ENCODE assay signal across 28 cellular contexts in genomic region chr11:13166036-13166435, GRCh38.
"Had no signal": no experiment of that assay in that cellular context is flagged by ENCODE, and none has a peak within 500 bp of the region (broad histone marks: within the 10 kb centered on the region; RNA-seq: fewer than 3 reads in every experiment).

No MANE protein-coding gene starts in this region.

- H3K9me3 ChIP-seq: colonic mucosa, gastrocnemius medialis, ovary, psoas muscle, sigmoid colon, thoracic aorta, tibial nerve, upper lobe of left lung had no signal

- H3K27ac Mint-ChIP-seq: dendritic cell treated with granulocyte-macrophage colony-stimulating factor and Interleukin-4, amounts not matched to agents 40 ng/mL and 50 ng/mL, for 4 days; endodermal cell; memory B cell; natural killer cell; stimulated activated effector memory CD8-positive, alpha-beta T cell treated with anti-CD3 and anti-CD28 coated beads, Interleukin-12 subunit alpha, Interleukin-12 subunit beta, amount 100 ng/mL, for 72 hours had no signal

- H3K4me1 Mint-ChIP-seq: memory B cell; natural killer cell; stimulated activated effector memory CD8-positive, alpha-beta T cell treated with anti-CD3 and anti-CD28 coated beads, Interleukin-12 subunit alpha, Interleukin-12 subunit beta, amount 100 ng/mL, for 72 hours had no signal

- H3K27me3 ChIP-seq: colonic mucosa, gastrocnemius medialis, ovary, sigmoid colon, tibial nerve, upper lobe of left lung had no signal

- ATAC-seq: esophagus mucosa; gastrocnemius medialis; left lobe of liver; natural killer cell; psoas muscle; right cardiac atrium; stimulated activated effector memory CD8-positive, alpha-beta T cell treated with anti-CD3 and anti-CD28 coated beads, Interleukin-12 subunit alpha, Interleukin-12 subunit beta, amount 100 ng/mL, for 72 hours; stimulated activated naive CD8-positive, alpha-beta T cell treated with anti-CD3 and anti-CD28 coated beads, Interleukin-15, Interleukin-2, amounts not matched to agents 100 U/mL and 50 U/mL, for 24 hours had no signal

- DNase-seq: colonic mucosa; effector CD8-positive, alpha-beta T cell; endodermal cell; foreskin fibroblast; gastrocnemius medialis; head of caudate nucleus; kidney; natural killer cell; occipital lobe; ovary; posterior cingulate gyrus; psoas muscle; right cardiac atrium; sigmoid colon; stimulated activated CD4-positive, alpha-beta T cell treated with anti-CD3 and anti-CD28 coated beads, Interleukin-2, amount 100 ng/mL, for 24 hours; stimulated activated CD4-positive, alpha-beta T cell treated with anti-CD3 and anti-CD28 coated beads, Interleukin-4, amount 100 ng/mL, for 24 hours; stimulated activated naive CD8-positive, alpha-beta T cell treated with anti-CD3 and anti-CD28 coated beads, Interleukin-15, Interleukin-2, amounts not matched to agents 100 U/mL and 50 U/mL, for 24 hours; upper lobe of left lung had no signal

- H3K36me3 Mint-ChIP-seq: memory B cell; natural killer cell; stimulated activated effector memory CD8-positive, alpha-beta T cell treated with anti-CD3 and anti-CD28 coated beads, Interleukin-12 subunit alpha, Interleukin-12 subunit beta, amount 100 ng/mL, for 72 hours had no signal

- FAIRE-seq: kidney, urothelium cell line had no signal

- H3K4me3 ChIP-seq: colonic mucosa, gastrocnemius medialis, lung, ovary, psoas muscle, sigmoid colon, thoracic aorta, tibial nerve, upper lobe of left lung had no signal

- H3K27ac ChIP-seq: colonic mucosa, epithelial cell of prostate, gastrocnemius medialis, ovary, psoas muscle, sigmoid colon, thoracic aorta, tibial nerve, upper lobe of left lung had no signal

- H3K4me1 ChIP-seq: colonic mucosa, gastrocnemius medialis, psoas muscle had no signal

- H3K36me3 ChIP-seq: colonic mucosa, gastrocnemius medialis, ovary, sigmoid colon, thoracic aorta, tibial nerve, upper lobe of left lung had no signal

- H3K27me3 Mint-ChIP-seq: dendritic cell treated with granulocyte-macrophage colony-stimulating factor and Interleukin-4, amounts not matched to agents 40 ng/mL and 50 ng/mL, for 4 days had no signal

- H3K9me3 Mint-ChIP-seq: dendritic cell treated with granulocyte-macrophage colony-stimulating factor and Interleukin-4, amounts not matched to agents 40 ng/mL and 50 ng/mL, for 4 days; endodermal cell; memory B cell; natural killer cell; stimulated activated effector memory CD8-positive, alpha-beta T cell treated with anti-CD3 and anti-CD28 coated beads, Interleukin-12 subunit alpha, Interleukin-12 subunit beta, amount 100 ng/mL, for 72 hours had no signal

- H3K4me3 Mint-ChIP-seq: dendritic cell treated with granulocyte-macrophage colony-stimulating factor and Interleukin-4, amounts not matched to agents 40 ng/mL and 50 ng/mL, for 4 days; endodermal cell; memory B cell; natural killer cell; stimulated activated effector memory CD8-positive, alpha-beta T cell treated with anti-CD3 and anti-CD28 coated beads, Interleukin-12 subunit alpha, Interleukin-12 subunit beta, amount 100 ng/mL, for 72 hours had no signal
